21 cellular contexts compared by ENCODE assay signal in the genomic region with DNA sequence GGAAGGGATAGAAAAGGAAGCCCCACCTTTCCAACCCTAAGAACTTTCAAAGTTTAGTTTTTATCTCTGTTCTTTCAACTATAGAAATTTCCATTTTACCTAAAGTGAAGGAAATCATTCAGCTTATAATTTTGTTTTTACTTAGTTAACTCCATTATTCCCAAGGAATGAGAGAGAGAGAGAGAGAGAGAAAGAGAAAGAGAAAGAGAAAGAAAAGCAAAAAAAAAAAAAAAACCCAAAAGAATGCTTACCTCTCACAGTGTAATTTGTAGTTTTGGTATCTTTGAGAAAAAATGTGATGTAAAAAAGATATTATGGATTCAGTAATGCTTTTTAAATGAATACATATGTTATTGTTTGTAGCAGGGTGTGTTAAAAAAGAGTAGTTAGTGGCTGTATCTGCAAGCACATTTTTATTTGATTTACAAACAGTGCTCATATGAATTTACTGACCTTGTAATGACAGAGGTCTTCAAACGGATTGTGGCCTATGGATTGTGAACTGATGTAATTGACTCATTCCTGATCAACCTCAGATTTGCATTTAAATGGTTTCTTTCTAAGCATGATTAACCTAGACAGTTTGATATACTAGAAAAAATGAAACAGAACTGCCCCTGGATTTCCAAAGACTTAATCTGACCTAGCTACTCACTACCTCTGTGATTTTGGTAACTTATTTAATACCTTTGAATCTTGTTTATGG.
DNase-seq lines count a peak whose midpoint lies in the region; ATAC-seq lines count a peak whose summit lies in the region.
"Had no signal": no experiment of that assay in that cellular context is flagged by ENCODE, and none has a peak within 500 bp of the region (broad histone marks: within the 10 kb centered on the region; RNA-seq: fewer than 3 reads in every experiment).

No MANE protein-coding gene starts in this region.

- H3K4me1 Mint-ChIP-seq in activated T-cell treated with anti-CD3 and anti-CD28 coated beads, Interleukin-2, amount 50 U/mL, for 4 hours (ENCODE audit: low read depth), result peaks cover 56% of the 10 kb centered on the region
- H3K4me1 Mint-ChIP-seq in effector memory CD8-positive, alpha-beta T cell (ENCODE audit: low read depth in 2 of 2), result peaks cover 19 to 60% of the 10 kb centered on the region in 2 donors
- peaks cover 69% of the 10 kb centered on the region for H3K4me1 Mint-ChIP-seq in stimulated activated naive CD8-positive, alpha-beta T cell treated with anti-CD3 and anti-CD28 coated beads, Interleukin-15, Interleukin-2, amounts not matched to agents 100 ng/mL and 50 ng/mL, for 24 hours (ENCODE audit: low read depth)

- intact Hi-C loops in aorta (cut with DNase I), result no loop called here

- no peaks in the 10 kb centered on the region for H3K9me3 ChIP-seq in aorta (ENCODE audit: control insufficient read depth, low read length)
- H3K9me3 ChIP-seq: ovary, uterus had no signal

- no peak for DNase-seq in activated T-cell treated with anti-CD3 and anti-CD28 coated beads, Interleukin-2, amount 50 U/mL, for 4 hours
- no peak for DNase-seq in activated T-cell treated with anti-CD3 and anti-CD28 coated beads for 4 hours
- no peak for DNase-seq in effector memory CD8-positive, alpha-beta T cell
- DNase-seq in aorta, result no peak
- DNase-seq: activated CD4-positive, alpha-beta T cell treated with anti-CD3 and anti-CD28 coated beads, Interleukin-2, amount 50 U/mL, for 1 hour; activated gamma-delta T cell treated with Interleukin-2 at 50 U/mL for 16 hours; COR-L47; GF-D8; hypothalamus; NCI-H1694 treated with DMSO at 0.1 percent for 48 hours; NCI-H446 treated with DMSO at 0.1 percent for 48 hours; ovary; SHP77; stimulated activated naive CD4-positive, alpha-beta T cell treated with Interleukin-2 at 50 U/mL for 16 hours; uterus had no signal

- peak; percentile 71 to 77 for ATAC-seq in activated T-cell treated with anti-CD3 and anti-CD28 coated beads, Interleukin-2, amount 50 U/mL, for 4 hours
- ATAC-seq in HG02610 (IDR thresholded peaks at IDR 0.05; ENCODE audit: unreplicated experiment), result peak; percentile 65
- ATAC-seq in effector memory CD8-positive, alpha-beta T cell (replicated peaks), result no peak
- ATAC-seq in HG02588 (IDR thresholded peaks at IDR 0.05; ENCODE audit: unreplicated experiment), result no peak
- no peak for ATAC-seq in GM18870 (IDR thresholded peaks at IDR 0.05; ENCODE audit: unreplicated experiment)
- ATAC-seq in aorta (ENCODE audit: low FRiP score), result no peak
- ATAC-seq: left lobe of liver had no signal

- no peaks in the 10 kb centered on the region for H3K27me3 Mint-ChIP-seq in activated T-cell treated with anti-CD3 and anti-CD28 coated beads, Interleukin-2, amount 50 U/mL, for 4 hours (ENCODE audit: low read depth)
- H3K27me3 Mint-ChIP-seq in effector memory CD8-positive, alpha-beta T cell, result no peaks in the 10 kb centered on the region
- no peaks in the 10 kb centered on the region for H3K27me3 Mint-ChIP-seq in stimulated activated naive CD8-positive, alpha-beta T cell treated with anti-CD3 and anti-CD28 coated beads, Interleukin-15, Interleukin-2, amounts not matched to agents 100 ng/mL and 50 ng/mL, for 24 hours

- H3K9me3 Mint-ChIP-seq in activated T-cell treated with anti-CD3 and anti-CD28 coated beads, Interleukin-2, amount 50 U/mL, for 4 hours, result peaks cover 3% of the 10 kb centered on the region
- H3K9me3 Mint-ChIP-seq in effector memory CD8-positive, alpha-beta T cell, result no peaks in the 10 kb centered on the region
- H3K9me3 Mint-ChIP-seq in stimulated activated naive CD8-positive, alpha-beta T cell treated with anti-CD3 and anti-CD28 coated beads, Interleukin-15, Interleukin-2, amounts not matched to agents 100 ng/mL and 50 ng/mL, for 24 hours, result no peaks in the 10 kb centered on the region

- no peak overlapping the region for H3K4me3 ChIP-seq in aorta (ENCODE audit: low read length in 2 of 2)
- H3K4me3 ChIP-seq: ovary, uterus had no signal

- H3K27ac Mint-ChIP-seq in effector memory CD8-positive, alpha-beta T cell, result peak overlapping the region; percentile 24 to 82
- H3K27ac Mint-ChIP-seq in stimulated activated naive CD8-positive, alpha-beta T cell treated with anti-CD3 and anti-CD28 coated beads, Interleukin-15, Interleukin-2, amounts not matched to agents 100 ng/mL and 50 ng/mL, for 24 hours, result peak overlapping the region; percentile 61
- H3K27ac Mint-ChIP-seq: T-helper 2 cell treated with Interferon-gamma antibody and Interleukin-4, amounts not matched to agents 5 μg/mL and 100 μg/mL, for 36 hours had no signal

- no peaks in the 10 kb centered on the region for H3K27me3 ChIP-seq in aorta (ENCODE audit: control insufficient read depth in 1 of 2, insufficient read depth in 2 of 2, low read length in 1 of 2)
- H3K27me3 ChIP-seq: ovary, uterus had no signal

- WGBS in aorta, 2 donors, result 54 to 64% methylated on average over 1 of the region's 1 CpG

- peaks cover 23% of the 10 kb centered on the region for H3K36me3 Mint-ChIP-seq in activated T-cell treated with anti-CD3 and anti-CD28 coated beads, Interleukin-2, amount 50 U/mL, for 4 hours (ENCODE audit: insufficient read depth)
- H3K36me3 Mint-ChIP-seq in effector memory CD8-positive, alpha-beta T cell (ENCODE audit: insufficient read depth), result no peaks in the 10 kb centered on the region
- peaks cover 27% of the 10 kb centered on the region for H3K36me3 Mint-ChIP-seq in stimulated activated naive CD8-positive, alpha-beta T cell treated with anti-CD3 and anti-CD28 coated beads, Interleukin-15, Interleukin-2, amounts not matched to agents 100 ng/mL and 50 ng/mL, for 24 hours (ENCODE audit: low read depth)

- H3K36me3 ChIP-seq in aorta (ENCODE audit: control insufficient read depth in 1 of 2, insufficient read depth in 2 of 2, low read length in 1 of 2), result no peaks in the 10 kb centered on the region
- H3K36me3 ChIP-seq: ovary, uterus had no signal

- no peak overlapping the region for H3K4me3 Mint-ChIP-seq in activated T-cell treated with anti-CD3 and anti-CD28 coated beads, Interleukin-2, amount 50 U/mL, for 4 hours
- peak overlapping the region in 1 of 2 donors; percentile 4 for H3K4me3 Mint-ChIP-seq in effector memory CD8-positive, alpha-beta T cell
- peak overlapping the region; percentile 18 for H3K4me3 Mint-ChIP-seq in stimulated activated naive CD8-positive, alpha-beta T cell treated with anti-CD3 and anti-CD28 coated beads, Interleukin-15, Interleukin-2, amounts not matched to agents 100 ng/mL and 50 ng/mL, for 24 hours
- H3K4me3 Mint-ChIP-seq: T-helper 2 cell treated with Interferon-gamma antibody and Interleukin-4, amounts not matched to agents 5 μg/mL and 100 μg/mL, for 36 hours had no signal

- H3K4me1 ChIP-seq in aorta (ENCODE audit: control insufficient read depth in 1 of 2, insufficient read depth in 2 of 2, low read length in 2 of 2), result no peaks in the 10 kb centered on the region
- H3K4me1 ChIP-seq: uterus had no signal

- no peak overlapping the region for H3K27ac ChIP-seq in aorta (ENCODE audit: low read depth in 1 of 2, low read length in 2 of 2)
- H3K27ac ChIP-seq: ovary, uterus had no signal

Comparison
In these comparisons a context has a peak if more than half of its experiments do, and no peak if none do; other contexts are left out.
1. ATAC-seq: peak in activated T-cell treated with anti-CD3 and anti-CD28 coated beads, Interleukin-2, amount 50 U/mL, for 4 hours (2 of 2) and HG02610 (single experiment); none in effector memory CD8-positive, alpha-beta T cell (single experiment), HG02588 (single experiment), GM18870 (single experiment) and aorta (single experiment).